In genomic region chr9:124462739-124463138, GRCh38 we compare ENCODE assay signal across 10 cellular contexts. TPM values are rescaled to one million over a fixed set of nuclear protein-coding genes. Genes with fewer than 3 reads are reported as not detected.
"Had no signal": no experiment of that assay in that cellular context is flagged by ENCODE, and none has a peak within 500 bp of the region (broad histone marks: within the 10 kb centered on the region; RNA-seq: fewer than 3 reads in every experiment).

No MANE protein-coding gene starts in this region.

- DNase-seq: IMR-90, KBM-7, KG1 had no signal

- ATAC-seq: HepG2 had no signal

- H3K27ac ChIP-seq: HL-60, KMS-11 had no signal

- H3K9ac ChIP-seq: KMS-11 had no signal

- FAIRE-seq: HepG2, HTR-8/SVneo had no signal

- H3K4me2 ChIP-seq: KMS-11 had no signal

RNA-seq across cellular contexts. Expression of gene ADGRD2, which starts 12.5 kb away (rescaled TPM):
- total RNA-seq: HepG2, HT-29, HT1080, IMR-90 had no signal
- polyA plus RNA-seq: HepG2, IgD-negative memory B cell, IMR-90 had no signal

RNA-seq across cellular contexts. Expression of gene NR5A1, which starts 44.5 kb away (rescaled TPM):
- total RNA-seq: HT1080, IMR-90 had no signal
- polyA plus RNA-seq: IgD-negative memory B cell, IMR-90 had no signal
